Comparison of ENCODE assay signal across 15 cellular contexts in the genomic region with DNA sequence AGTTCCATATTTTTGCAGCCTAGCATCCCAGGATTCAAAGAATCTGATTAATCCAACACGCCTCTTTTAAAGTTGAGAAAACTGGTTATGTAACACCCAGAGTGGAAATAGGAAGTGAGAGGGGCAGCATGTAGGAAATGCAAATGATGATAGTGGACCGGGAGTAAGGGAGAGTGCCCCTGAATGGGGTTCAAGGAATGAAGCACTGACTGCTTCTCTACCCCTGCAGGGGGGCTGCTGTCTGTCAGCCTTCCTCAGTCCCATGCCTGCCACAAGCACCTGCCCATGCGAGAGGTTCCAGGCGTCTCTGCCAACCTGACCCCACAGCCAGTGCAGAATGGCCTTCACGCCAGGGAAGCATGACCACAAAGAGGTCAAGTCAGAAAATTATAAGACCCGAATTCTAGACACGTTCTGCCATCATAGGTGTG.
DNase-seq lines count a peak whose midpoint lies in the region; ATAC-seq lines count a peak whose summit lies in the region.
"Had no signal": no experiment of that assay in that cellular context is flagged by ENCODE, and none has a peak within 500 bp of the region (broad histone marks: within the 10 kb centered on the region; RNA-seq: fewer than 3 reads in every experiment).

No MANE protein-coding gene starts in this region.

- H3K4me3 Mint-ChIP-seq in activated CD8-positive, alpha-beta memory T cell treated with anti-CD3 and anti-CD28 coated beads, Interleukin-2, amount 10 ng/mL, durations not matched to agents 7 days and 5 days: peak overlapping the region; percentile 50
- H3K4me3 Mint-ChIP-seq in activated naive CD8-positive, alpha-beta T cell treated with anti-CD3 and anti-CD28 coated beads, Interleukin-2, amount 10 ng/mL, durations not matched to agents 7 days and 5 days: peak overlapping the region; percentile 69
- H3K4me3 Mint-ChIP-seq in stimulated activated effector memory CD8-positive, alpha-beta T cell treated with anti-CD3 and anti-CD28 coated beads, Interleukin-12 subunit alpha, Interleukin-12 subunit beta, amount 100 ng/mL, for 72 hours: peak overlapping the region; percentile 43
- H3K4me3 Mint-ChIP-seq: naive thymus-derived CD8-positive, alpha-beta T cell had no signal

- CTCF ChIA-PET in activated CD8-positive, alpha-beta memory T cell treated with anti-CD3 and anti-CD28 coated beads, Interleukin-2, amount 10 ng/mL, durations not matched to agents 7 days and 5 days (lab: Charles Lee): interaction anchor here (0.8 to 10.4 kb wide), 10 partner anchors 9 to 130 kb away, joined by 3 to 97 read pairs (median 6); a partner anchor contains a TSS

- intact Hi-C loops in posterior vena cava (cut with DNase I): no loop called here

- no peaks in the 10 kb centered on the region for H3K27me3 Mint-ChIP-seq in activated CD8-positive, alpha-beta memory T cell treated with anti-CD3 and anti-CD28 coated beads, Interleukin-2, amount 10 ng/mL, durations not matched to agents 7 days and 5 days
- no peaks in the 10 kb centered on the region for H3K27me3 Mint-ChIP-seq in activated naive CD8-positive, alpha-beta T cell treated with anti-CD3 and anti-CD28 coated beads, Interleukin-2, amount 10 ng/mL, durations not matched to agents 7 days and 5 days
- H3K27me3 Mint-ChIP-seq: naive thymus-derived CD8-positive, alpha-beta T cell had no signal

- peaks cover 21% of the 10 kb centered on the region for H3K36me3 Mint-ChIP-seq in activated CD8-positive, alpha-beta memory T cell treated with anti-CD3 and anti-CD28 coated beads, Interleukin-2, amount 10 ng/mL, durations not matched to agents 7 days and 5 days
- H3K36me3 Mint-ChIP-seq in activated naive CD8-positive, alpha-beta T cell treated with anti-CD3 and anti-CD28 coated beads, Interleukin-2, amount 10 ng/mL, durations not matched to agents 7 days and 5 days: peaks cover 8% of the 10 kb centered on the region
- H3K36me3 Mint-ChIP-seq in stimulated activated effector memory CD8-positive, alpha-beta T cell treated with anti-CD3 and anti-CD28 coated beads, Interleukin-12 subunit alpha, Interleukin-12 subunit beta, amount 100 ng/mL, for 72 hours: peaks cover 13% of the 10 kb centered on the region

- peak; percentile 40 for DNase-seq in activated CD8-positive, alpha-beta memory T cell treated with anti-CD3 and anti-CD28 coated beads, Interleukin-2, amount 10 ng/mL, durations not matched to agents 7 days and 5 days
- DNase-seq in activated CD8-positive, alpha-beta memory T cell treated with anti-CD3 and anti-CD28 coated beads, Interleukin-2, amount 50 U/mL, for 48 hours: no peak
- DNase-seq in NOMO-1 treated with DMSO at 0.1 percent for 48 hours (lab: John Stamatoyannopoulos, UW; ENCODE audit: unreplicated experiment) (peak; percentile 36), posterior vena cava (ENCODE audit: low spot score) (no peak), activated gamma-delta T cell (lab: John Stamatoyannopoulos, UW) (no peak), NCI-H510A treated with DMSO at 0.1 percent for 48 hours (lab: John Stamatoyannopoulos, UW) (no peak)
- DNase-seq in activated naive CD8-positive, alpha-beta T cell treated with anti-CD3 and anti-CD28 coated beads, Interleukin-2, amount 10 ng/mL, durations not matched to agents 7 days and 5 days: no peak
- peak in 1 of 2 donors; percentile 50 for DNase-seq in stimulated activated effector memory CD8-positive, alpha-beta T cell treated with anti-CD3 and anti-CD28 coated beads, Interleukin-12 subunit alpha, Interleukin-12 subunit beta, amount 100 ng/mL, for 72 hours (ENCODE audit: low spot score in 2 of 2)
- DNase-seq: activated CD4-positive, CD25-positive, alpha-beta regulatory T cell treated with anti-CD3 and anti-CD28 coated beads, Interleukin-2, amount 50 U/mL, for 72 hours; activated gamma-delta T cell treated with Interleukin-2 at 50 U/mL for 16 hours; KG1; naive thymus-derived CD8-positive, alpha-beta T cell; NCI-H146; PC-9; SW 1271 had no signal

- peaks cover 89% of the 10 kb centered on the region for H3K4me1 Mint-ChIP-seq in activated CD8-positive, alpha-beta memory T cell treated with anti-CD3 and anti-CD28 coated beads, Interleukin-2, amount 10 ng/mL, durations not matched to agents 7 days and 5 days
- H3K4me1 Mint-ChIP-seq in activated naive CD8-positive, alpha-beta T cell treated with anti-CD3 and anti-CD28 coated beads, Interleukin-2, amount 10 ng/mL, durations not matched to agents 7 days and 5 days: peaks cover 79% of the 10 kb centered on the region
- peaks cover 87% of the 10 kb centered on the region for H3K4me1 Mint-ChIP-seq in stimulated activated effector memory CD8-positive, alpha-beta T cell treated with anti-CD3 and anti-CD28 coated beads, Interleukin-12 subunit alpha, Interleukin-12 subunit beta, amount 100 ng/mL, for 72 hours

- ATAC-seq in activated CD8-positive, alpha-beta memory T cell treated with anti-CD3 and anti-CD28 coated beads, Interleukin-2, amount 10 ng/mL, durations not matched to agents 7 days and 5 days: no peak
- no peak for ATAC-seq in activated naive CD8-positive, alpha-beta T cell treated with anti-CD3 and anti-CD28 coated beads, Interleukin-2, amount 10 ng/mL, durations not matched to agents 7 days and 5 days (ENCODE audit: low read depth)
- no peak for ATAC-seq in stimulated activated effector memory CD8-positive, alpha-beta T cell treated with anti-CD3 and anti-CD28 coated beads, Interleukin-12 subunit alpha, Interleukin-12 subunit beta, amount 100 ng/mL, for 72 hours
- ATAC-seq: naive thymus-derived CD8-positive, alpha-beta T cell had no signal

- POLR2A ChIA-PET in activated naive CD8-positive, alpha-beta T cell treated with anti-CD3 and anti-CD28 coated beads, Interleukin-2, amount 10 ng/mL, durations not matched to agents 7 days and 5 days (lab: Charles Lee): interaction anchor here (0.6 to 10.6 kb wide), 5 partner anchors 7 to 126 kb away, joined by 3 to 292 read pairs (median 47); a partner anchor contains a TSS

- peak overlapping the region; percentile 88 for H3K27ac Mint-ChIP-seq in activated CD8-positive, alpha-beta memory T cell treated with anti-CD3 and anti-CD28 coated beads, Interleukin-2, amount 10 ng/mL, durations not matched to agents 7 days and 5 days
- H3K27ac Mint-ChIP-seq in activated naive CD8-positive, alpha-beta T cell treated with anti-CD3 and anti-CD28 coated beads, Interleukin-2, amount 10 ng/mL, durations not matched to agents 7 days and 5 days: peak overlapping the region; percentile 89
- peak overlapping the region; percentile 86 for H3K27ac Mint-ChIP-seq in stimulated activated effector memory CD8-positive, alpha-beta T cell treated with anti-CD3 and anti-CD28 coated beads, Interleukin-12 subunit alpha, Interleukin-12 subunit beta, amount 100 ng/mL, for 72 hours

- H3K9me3 Mint-ChIP-seq in activated CD8-positive, alpha-beta memory T cell treated with anti-CD3 and anti-CD28 coated beads, Interleukin-2, amount 10 ng/mL, durations not matched to agents 7 days and 5 days (ENCODE audit: low read depth): peaks cover 4% of the 10 kb centered on the region
- peaks cover 6% of the 10 kb centered on the region for H3K9me3 Mint-ChIP-seq in activated naive CD8-positive, alpha-beta T cell treated with anti-CD3 and anti-CD28 coated beads, Interleukin-2, amount 10 ng/mL, durations not matched to agents 7 days and 5 days
- peaks cover 3% of the 10 kb centered on the region for H3K9me3 Mint-ChIP-seq in stimulated activated effector memory CD8-positive, alpha-beta T cell treated with anti-CD3 and anti-CD28 coated beads, Interleukin-12 subunit alpha, Interleukin-12 subunit beta, amount 100 ng/mL, for 72 hours

Comparison
In these comparisons a context has a peak if more than half of its experiments do, and no peak if none do; other contexts are left out.
1. DNase-seq: peak in activated CD8-positive, alpha-beta memory T cell treated with anti-CD3 and anti-CD28 coated beads, Interleukin-2, amount 10 ng/mL, durations not matched to agents 7 days and 5 days (single experiment) and NOMO-1 treated with DMSO at 0.1 percent for 48 hours (single experiment); none in activated CD8-positive, alpha-beta memory T cell treated with anti-CD3 and anti-CD28 coated beads, Interleukin-2, amount 50 U/mL, for 48 hours (single experiment), activated naive CD8-positive, alpha-beta T cell treated with anti-CD3 and anti-CD28 coated beads, Interleukin-2, amount 10 ng/mL, durations not matched to agents 7 days and 5 days (single experiment), posterior vena cava (single experiment), activated gamma-delta T cell (single experiment) and NCI-H510A treated with DMSO at 0.1 percent for 48 hours (single experiment).
2. Peak in every context shown above with its lines, with median percentiles within 50 percentile points of each other: H3K27ac Mint-ChIP-seq and H3K4me3 Mint-ChIP-seq.